Comparison of ENCODE assay signal across 1 cellular context in the genomic region with DNA sequence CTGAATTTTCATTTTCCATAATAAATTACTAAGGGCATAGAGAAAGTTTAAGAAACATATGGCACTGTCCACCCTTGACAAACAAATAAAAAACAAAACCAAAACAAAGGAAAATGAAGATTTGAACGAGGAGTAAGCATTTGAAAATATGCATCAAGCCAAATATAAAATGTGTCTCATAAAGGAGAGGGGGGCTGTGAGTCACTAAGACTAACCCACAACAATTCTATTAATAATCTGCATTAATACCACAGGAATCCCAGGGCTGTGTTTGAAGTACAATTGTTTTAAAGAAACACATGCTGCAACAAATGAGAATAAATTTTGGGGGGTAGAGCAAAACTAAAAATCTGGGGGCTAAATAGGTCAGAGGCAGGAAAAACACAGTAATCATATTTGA.
TF ChIP-seq lines count a peak whose summit lies in the region.

No MANE protein-coding gene starts in this region.

TF ChIP-seq in WTC11, 78 proteins besides CTCF, POLR2A, EP300 and RAD21 (continued from another document):
- TF ChIP-seq ZNF263 (CRISPR knock-in tag; IDR thresholded peaks at IDR 0.05; ENCODE audit: low read depth) (no peak), MYBL2 (CRISPR knock-in tag; IDR thresholded peaks at IDR 0.05) (no peak), CBFB (CRISPR knock-in tag; IDR thresholded peaks at IDR 0.05; ENCODE audit: low read depth) (no peak), ZNF219 (CRISPR knock-in tag; IDR thresholded peaks at IDR 0.05; ENCODE audit: borderline replicate concordance) (no peak), EMX1 (CRISPR knock-in tag; IDR thresholded peaks at IDR 0.05) (no peak), ESRRA (CRISPR knock-in tag; IDR thresholded peaks at IDR 0.05; ENCODE audit: borderline replicate concordance) (no peak), NFYB (CRISPR knock-in tag; conservative IDR thresholded peaks at IDR 0.05; ENCODE audit: low read depth) (no peak)
- TF ChIP-seq, protein P1, sequence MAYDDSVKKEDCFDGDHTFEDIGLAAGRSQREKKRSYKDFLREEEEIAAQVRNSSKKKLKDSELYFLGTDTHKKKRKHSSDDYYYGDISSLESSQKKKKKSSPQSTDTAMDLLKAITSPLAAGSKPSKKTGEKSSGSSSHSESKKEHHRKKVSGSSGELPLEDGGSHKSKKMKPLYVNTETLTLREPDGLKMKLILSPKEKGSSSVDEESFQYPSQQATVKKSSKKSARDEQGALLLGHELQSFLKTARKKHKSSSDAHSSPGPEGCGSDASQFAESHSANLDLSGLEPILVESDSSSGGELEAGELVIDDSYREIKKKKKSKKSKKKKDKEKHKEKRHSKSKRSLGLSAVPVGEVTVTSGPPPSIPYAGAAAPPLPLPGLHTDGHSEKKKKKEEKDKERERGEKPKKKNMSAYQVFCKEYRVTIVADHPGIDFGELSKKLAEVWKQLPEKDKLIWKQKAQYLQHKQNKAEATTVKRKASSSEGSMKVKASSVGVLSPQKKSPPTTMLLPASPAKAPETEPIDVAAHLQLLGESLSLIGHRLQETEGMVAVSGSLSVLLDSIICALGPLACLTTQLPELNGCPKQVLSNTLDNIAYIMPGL (CRISPR knock-in tag; IDR thresholded peaks at IDR 0.05): no peak
- TF ChIP-seq, protein P2, sequence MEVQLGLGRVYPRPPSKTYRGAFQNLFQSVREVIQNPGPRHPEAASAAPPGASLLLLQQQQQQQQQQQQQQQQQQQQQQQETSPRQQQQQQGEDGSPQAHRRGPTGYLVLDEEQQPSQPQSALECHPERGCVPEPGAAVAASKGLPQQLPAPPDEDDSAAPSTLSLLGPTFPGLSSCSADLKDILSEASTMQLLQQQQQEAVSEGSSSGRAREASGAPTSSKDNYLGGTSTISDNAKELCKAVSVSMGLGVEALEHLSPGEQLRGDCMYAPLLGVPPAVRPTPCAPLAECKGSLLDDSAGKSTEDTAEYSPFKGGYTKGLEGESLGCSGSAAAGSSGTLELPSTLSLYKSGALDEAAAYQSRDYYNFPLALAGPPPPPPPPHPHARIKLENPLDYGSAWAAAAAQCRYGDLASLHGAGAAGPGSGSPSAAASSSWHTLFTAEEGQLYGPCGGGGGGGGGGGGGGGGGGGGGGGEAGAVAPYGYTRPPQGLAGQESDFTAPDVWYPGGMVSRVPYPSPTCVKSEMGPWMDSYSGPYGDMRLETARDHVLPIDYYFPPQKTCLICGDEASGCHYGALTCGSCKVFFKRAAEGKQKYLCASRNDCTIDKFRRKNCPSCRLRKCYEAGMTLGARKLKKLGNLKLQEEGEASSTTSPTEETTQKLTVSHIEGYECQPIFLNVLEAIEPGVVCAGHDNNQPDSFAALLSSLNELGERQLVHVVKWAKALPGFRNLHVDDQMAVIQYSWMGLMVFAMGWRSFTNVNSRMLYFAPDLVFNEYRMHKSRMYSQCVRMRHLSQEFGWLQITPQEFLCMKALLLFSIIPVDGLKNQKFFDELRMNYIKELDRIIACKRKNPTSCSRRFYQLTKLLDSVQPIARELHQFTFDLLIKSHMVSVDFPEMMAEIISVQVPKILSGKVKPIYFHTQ (CRISPR knock-in tag; IDR thresholded peaks at IDR 0.05): no peak
- TF ChIP-seq, protein P3, sequence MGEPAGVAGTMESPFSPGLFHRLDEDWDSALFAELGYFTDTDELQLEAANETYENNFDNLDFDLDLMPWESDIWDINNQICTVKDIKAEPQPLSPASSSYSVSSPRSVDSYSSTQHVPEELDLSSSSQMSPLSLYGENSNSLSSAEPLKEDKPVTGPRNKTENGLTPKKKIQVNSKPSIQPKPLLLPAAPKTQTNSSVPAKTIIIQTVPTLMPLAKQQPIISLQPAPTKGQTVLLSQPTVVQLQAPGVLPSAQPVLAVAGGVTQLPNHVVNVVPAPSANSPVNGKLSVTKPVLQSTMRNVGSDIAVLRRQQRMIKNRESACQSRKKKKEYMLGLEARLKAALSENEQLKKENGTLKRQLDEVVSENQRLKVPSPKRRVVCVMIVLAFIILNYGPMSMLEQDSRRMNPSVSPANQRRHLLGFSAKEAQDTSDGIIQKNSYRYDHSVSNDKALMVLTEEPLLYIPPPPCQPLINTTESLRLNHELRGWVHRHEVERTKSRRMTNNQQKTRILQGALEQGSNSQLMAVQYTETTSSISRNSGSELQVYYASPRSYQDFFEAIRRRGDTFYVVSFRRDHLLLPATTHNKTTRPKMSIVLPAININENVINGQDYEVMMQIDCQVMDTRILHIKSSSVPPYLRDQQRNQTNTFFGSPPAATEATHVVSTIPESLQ (CRISPR knock-in tag; IDR thresholded peaks at IDR 0.05): no peak
- TF ChIP-seq, protein P4, sequence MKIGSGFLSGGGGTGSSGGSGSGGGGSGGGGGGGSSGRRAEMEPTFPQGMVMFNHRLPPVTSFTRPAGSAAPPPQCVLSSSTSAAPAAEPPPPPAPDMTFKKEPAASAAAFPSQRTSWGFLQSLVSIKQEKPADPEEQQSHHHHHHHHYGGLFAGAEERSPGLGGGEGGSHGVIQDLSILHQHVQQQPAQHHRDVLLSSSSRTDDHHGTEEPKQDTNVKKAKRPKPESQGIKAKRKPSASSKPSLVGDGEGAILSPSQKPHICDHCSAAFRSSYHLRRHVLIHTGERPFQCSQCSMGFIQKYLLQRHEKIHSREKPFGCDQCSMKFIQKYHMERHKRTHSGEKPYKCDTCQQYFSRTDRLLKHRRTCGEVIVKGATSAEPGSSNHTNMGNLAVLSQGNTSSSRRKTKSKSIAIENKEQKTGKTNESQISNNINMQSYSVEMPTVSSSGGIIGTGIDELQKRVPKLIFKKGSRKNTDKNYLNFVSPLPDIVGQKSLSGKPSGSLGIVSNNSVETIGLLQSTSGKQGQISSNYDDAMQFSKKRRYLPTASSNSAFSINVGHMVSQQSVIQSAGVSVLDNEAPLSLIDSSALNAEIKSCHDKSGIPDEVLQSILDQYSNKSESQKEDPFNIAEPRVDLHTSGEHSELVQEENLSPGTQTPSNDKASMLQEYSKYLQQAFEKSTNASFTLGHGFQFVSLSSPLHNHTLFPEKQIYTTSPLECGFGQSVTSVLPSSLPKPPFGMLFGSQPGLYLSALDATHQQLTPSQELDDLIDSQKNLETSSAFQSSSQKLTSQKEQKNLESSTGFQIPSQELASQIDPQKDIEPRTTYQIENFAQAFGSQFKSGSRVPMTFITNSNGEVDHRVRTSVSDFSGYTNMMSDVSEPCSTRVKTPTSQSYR (CRISPR knock-in tag; IDR thresholded peaks at IDR 0.05): no peak
